Comparison of ENCODE assay signal across 9 cellular contexts in the genomic region with DNA sequence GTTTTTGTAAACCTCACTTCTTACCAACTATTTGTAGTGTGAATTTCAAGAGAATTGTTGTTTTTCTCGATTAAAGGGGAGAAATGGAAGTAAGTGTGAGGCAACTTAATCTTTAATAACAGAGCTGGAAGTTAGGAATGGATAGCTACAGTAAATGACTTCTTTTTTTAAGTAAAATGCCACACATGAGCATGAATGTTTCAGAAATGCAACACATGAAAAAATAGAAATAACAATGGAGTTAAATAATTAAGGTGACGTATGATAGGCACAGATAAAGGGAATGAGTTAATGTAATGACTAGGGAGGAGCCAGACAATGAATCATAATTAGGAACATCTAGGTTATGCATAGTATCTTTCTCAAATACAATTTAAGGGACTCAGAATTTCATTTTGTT. TPM values are rescaled to one million over a fixed set of nuclear protein-coding genes. Genes with fewer than 3 reads are reported as not detected.
A peak's percentile ranks its signal among the peaks of the same experiment; 100 is the strongest.
DNase-seq lines count a peak whose midpoint lies in the region; ATAC-seq, FAIRE-seq and TF ChIP-seq lines count a peak whose summit lies in the region.
"Had no signal": no experiment of that assay in that cellular context is flagged by ENCODE, and none has a peak within 500 bp of the region (broad histone marks: within the 10 kb centered on the region; RNA-seq: fewer than 3 reads in every experiment).

No MANE protein-coding gene starts in this region.

- no peaks in the 10 kb centered on the region for H3K27me3 ChIP-seq in K562 (ENCODE audit: control insufficient read depth in 2 of 2, insufficient read depth in 2 of 2, low read length in 2 of 2)
- no peaks in the 10 kb centered on the region for H3K27me3 ChIP-seq in mucosa of stomach (ENCODE audit: control insufficient read depth, insufficient read depth, low read length)

- H4K20me1 ChIP-seq in K562 (replicated peaks; ENCODE audit: control insufficient read depth, insufficient read depth, low read length) = no peaks in the 10 kb centered on the region

- H3K4me2 ChIP-seq in K562 (ENCODE audit: insufficient read depth, low read length) = peak overlapping the region; percentile 24

- H3K27ac ChIP-seq in K562 (ENCODE audit: extremely low read depth, low read depth, low read length) = peak overlapping the region; percentile 86; the same call in 2 of the 3 replicates

- no peaks in the 10 kb centered on the region for H3K36me3 Mint-ChIP-seq in IgD-negative memory B cell

- H3K4me1 ChIP-seq in K562 (replicated peaks in 1 of 2; ENCODE audit: control insufficient read depth in 2 of 2, insufficient read depth in 2 of 2, low read length in 2 of 2) (peaks cover 5 to 8% of the 10 kb centered on the region in 2 experiments; a peak in 2 of 5 replicates), mucosa of stomach (ENCODE audit: control insufficient read depth, insufficient read depth, low read length) (peaks cover 13% of the 10 kb centered on the region)

- H3K9me3 ChIP-seq in K562 (replicated peaks; ENCODE audit: control insufficient read depth, insufficient read depth, low read depth, low read length) (no peaks in the 10 kb centered on the region), mucosa of stomach (ENCODE audit: control insufficient read depth, low read length) (no peaks in the 10 kb centered on the region)

- TSS peak; percentile 7 for BruUV-seq in K562 (replicated peaks; lab: Mats Ljungman, UMichigan)

- no peak for TF ChIP-seq POLR2A in K562 (conservative IDR thresholded peaks at IDR 0.05)

- TF ChIP-seq CTCF in K562 (IDR thresholded peaks at IDR 0.05 in 2 of 3, conservative IDR thresholded peaks at IDR 0.05 in 1 of 3; ENCODE audit: insufficient read depth in 2 of 3, low read depth in 1 of 3, low read length in 3 of 3) (no peak), D721Med (IDR thresholded peaks at IDR 0.05; ENCODE audit: insufficient read depth, missing control alignments) (no peak)

- H3K27ac Mint-ChIP-seq in IgD-negative memory B cell = peak overlapping the region; percentile 70 to 83 (median 80)

- H3K9me3 Mint-ChIP-seq in IgD-negative memory B cell = no peaks in the 10 kb centered on the region

- DNase-seq in CD1c-positive myeloid dendritic cell (ENCODE audit: extremely low spot score) = peak; percentile 39
- DNase-seq in K562 (ENCODE audit: extremely low read depth in 1 of 4, low spot score in 3 of 4) = peak in 1 of 4 experiments; percentile 24
- DNase-seq in AML-193 (lab: John Stamatoyannopoulos, UW) = no peak
- DNase-seq in SIG-M5 (lab: John Stamatoyannopoulos, UW) = no peak
- no peak for DNase-seq in H4 (ENCODE audit: low spot score)
- no peak for DNase-seq in D721Med (ENCODE audit: insufficient read length, low spot score)
- DNase-seq: NCI-H345 had no signal

- no peaks in the 10 kb centered on the region for H3K36me3 ChIP-seq in K562 (ENCODE audit: control insufficient read depth, insufficient read depth, low read length)
- H3K36me3 ChIP-seq in mucosa of stomach (ENCODE audit: control insufficient read depth, insufficient read depth, low read length) = no peaks in the 10 kb centered on the region

- ATAC-seq in K562 = 0 out of 3 replicates have a peak, but pooled peaks have one; percentile 9

- intact Hi-C loops in K562 (cut with micrococcal nuclease) = loop anchor here (10.0 kb wide), 2 partner anchors 110 to 290 kb away; no protein-coding TSS in a partner anchor

- WGBS in K562 (ENCODE audit: insufficient coverage, low coverage, missing lambda C conversion rate) = 5% methylated on average over 2 of the region's 2 CpGs

- POLR2A ChIA-PET in K562 (lab: Yijun Ruan, JAX) = interaction anchor here (0.9 kb wide), 1 partner anchor 96 kb away, joined by 3 read pairs; no protein-coding TSS in a partner anchor

- peaks cover 34 to 66% (median 38%) of the 10 kb centered on the region in 3 donors for H3K4me1 Mint-ChIP-seq in IgD-negative memory B cell

- TF ChIP-seq RAD21 in K562 (CRISPR knock-in tag; conservative IDR thresholded peaks at IDR 0.05 in 1 of 2, IDR thresholded peaks at IDR 0.05 in 1 of 2) = no peak

- H3K9ac ChIP-seq in K562 (ENCODE audit: insufficient read depth in 1 of 2, low read depth in 2 of 2, low read length in 2 of 2) = peak overlapping the region in 1 of 2 experiments; percentile 66; a peak in 2 of 4 replicates
- peak overlapping the region; percentile 98 for H3K9ac ChIP-seq in mucosa of stomach (ENCODE audit: low read length)

- H3K4me3 ChIP-seq in K562 = no peak overlapping the region
- no peak overlapping the region for H3K4me3 ChIP-seq in mucosa of stomach (ENCODE audit: low read length)

- in situ Hi-C loops in K562 (cut with MboI) = no loop called here

- no peak for TF ChIP-seq EP300 in K562 (IDR thresholded peaks at IDR 0.05; ENCODE audit: low read length)

- H3K4me3 Mint-ChIP-seq in IgD-negative memory B cell = peak overlapping the region; percentile 79 to 99 (median 85)

- no peaks in the 10 kb centered on the region for H3K9me1 ChIP-seq in K562 (ENCODE audit: control insufficient read depth, insufficient read depth, low read length)

- H2AFZ ChIP-seq in K562 (ENCODE audit: low read depth, low read length) = peak overlapping the region; percentile 2; the same call in 1 of the 2 replicates

- H3K79me2 ChIP-seq in K562 (ENCODE audit: control insufficient read depth, insufficient read depth, low read length) = peaks cover 80% of the 10 kb centered on the region

- CTCF ChIA-PET in K562 (lab: Yijun Ruan, JAX; ENCODE audit: low intra/inter-chr PET ratio) = no interaction called here

- FAIRE-seq in K562 (lab: Jason Lieb, UNC) (no peak), D721Med (lab: Jason Lieb, UNC) (no peak)

- no peaks in the 10 kb centered on the region for H3K27me3 Mint-ChIP-seq in IgD-negative memory B cell

TF ChIP-seq in K562, 482 proteins besides CTCF, POLR2A, EP300 and RAD21 (continues in another document):
- TF ChIP-seq MBD2 (IDR thresholded peaks at IDR 0.05; ENCODE audit: borderline replicate concordance, low read depth) (no peak), DACH1 (IDR thresholded peaks at IDR 0.05; ENCODE audit: partially characterized antibody) (peak; percentile 77), HDAC3 (IDR thresholded peaks at IDR 0.05; ENCODE audit: borderline replicate concordance, partially characterized antibody) (no peak), FOSL1 (tag; conservative IDR thresholded peaks at IDR 0.05) (0 out of 2 replicates have a peak, but pooled peaks have one; percentile 49), CREM (IDR thresholded peaks at IDR 0.05; ENCODE audit: low read depth) (0 out of 2 replicates have a peak, but pooled peaks have one; percentile 37)
- TF ChIP-seq, protein P1, sequence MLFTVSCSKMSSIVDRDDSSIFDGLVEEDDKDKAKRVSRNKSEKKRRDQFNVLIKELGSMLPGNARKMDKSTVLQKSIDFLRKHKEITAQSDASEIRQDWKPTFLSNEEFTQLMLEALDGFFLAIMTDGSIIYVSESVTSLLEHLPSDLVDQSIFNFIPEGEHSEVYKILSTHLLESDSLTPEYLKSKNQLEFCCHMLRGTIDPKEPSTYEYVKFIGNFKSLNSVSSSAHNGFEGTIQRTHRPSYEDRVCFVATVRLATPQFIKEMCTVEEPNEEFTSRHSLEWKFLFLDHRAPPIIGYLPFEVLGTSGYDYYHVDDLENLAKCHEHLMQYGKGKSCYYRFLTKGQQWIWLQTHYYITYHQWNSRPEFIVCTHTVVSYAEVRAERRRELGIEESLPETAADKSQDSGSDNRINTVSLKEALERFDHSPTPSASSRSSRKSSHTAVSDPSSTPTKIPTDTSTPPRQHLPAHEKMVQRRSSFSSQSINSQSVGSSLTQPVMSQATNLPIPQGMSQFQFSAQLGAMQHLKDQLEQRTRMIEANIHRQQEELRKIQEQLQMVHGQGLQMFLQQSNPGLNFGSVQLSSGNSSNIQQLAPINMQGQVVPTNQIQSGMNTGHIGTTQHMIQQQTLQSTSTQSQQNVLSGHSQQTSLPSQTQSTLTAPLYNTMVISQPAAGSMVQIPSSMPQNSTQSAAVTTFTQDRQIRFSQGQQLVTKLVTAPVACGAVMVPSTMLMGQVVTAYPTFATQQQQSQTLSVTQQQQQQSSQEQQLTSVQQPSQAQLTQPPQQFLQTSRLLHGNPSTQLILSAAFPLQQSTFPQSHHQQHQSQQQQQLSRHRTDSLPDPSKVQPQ (CRISPR knock-in tag; IDR thresholded peaks at IDR 0.05; ENCODE audit: borderline replicate concordance) = no peak
- TF ChIP-seq, protein P2, sequence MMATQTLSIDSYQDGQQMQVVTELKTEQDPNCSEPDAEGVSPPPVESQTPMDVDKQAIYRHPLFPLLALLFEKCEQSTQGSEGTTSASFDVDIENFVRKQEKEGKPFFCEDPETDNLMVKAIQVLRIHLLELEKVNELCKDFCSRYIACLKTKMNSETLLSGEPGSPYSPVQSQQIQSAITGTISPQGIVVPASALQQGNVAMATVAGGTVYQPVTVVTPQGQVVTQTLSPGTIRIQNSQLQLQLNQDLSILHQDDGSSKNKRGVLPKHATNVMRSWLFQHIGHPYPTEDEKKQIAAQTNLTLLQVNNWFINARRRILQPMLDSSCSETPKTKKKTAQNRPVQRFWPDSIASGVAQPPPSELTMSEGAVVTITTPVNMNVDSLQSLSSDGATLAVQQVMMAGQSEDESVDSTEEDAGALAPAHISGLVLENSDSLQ (IDR thresholded peaks at IDR 0.05) = 0 out of 2 replicates have a peak, but pooled peaks have one; percentile 26

RNA-seq across cellular contexts. Expression of a gene that starts 3.4 kb away (rescaled TPM):
- polyA plus RNA-seq in IgD-negative memory B cell (64.7 TPM), K562 (2011; rRNA removed) (5.9 and 6.5 TPM in 2 replicates), K562 (2014; fragmentation: Illumina TruSeq; extraction: Trizol) (5.8 and 6.3 TPM in 2 replicates), K562 (2014; fragmentation: Nextera tagmentation; extraction: Ambion mirVana) (1 to 10 TPM in 1 of 2 experiments, under 1 TPM in 1; 0.63 to 2.4 TPM), K562 (2014; rRNA removed) (3.1 and 4.4 TPM in 2 replicates)
- total RNA-seq in K562 (2011; cell fraction: chromatin; rRNA removed; ENCODE audit: low replicate concordance) = 15.4 and 39.4 TPM in 2 replicates
- 5.3 and 7.2 TPM in 2 replicates for total RNA-seq in K562 (2011; cell fraction: nucleolus; rRNA removed)
- total RNA-seq in K562 (2011; cell fraction: nucleoplasm; rRNA removed) = 14.2 and 23.3 TPM in 2 replicates
- total RNA-seq in K562 (2014; rRNA removed) (4.7 and 5.6 TPM in 2 replicates), K562 (2014; rRNA removed; fragmentation: Illumina TruSeq; extraction: Trizol) (8.0 and 10.1 TPM in 2 replicates), K562 (2015; rRNA removed; fragmentation: Illumina TruSeq; extraction: Trizol) (7.5 and 8.6 TPM in 2 replicates), K562 (2021) (6.6 and 6.7 TPM in 2 replicates)
- polyA plus RNA-seq in K562 (2011; cell fraction: cytosol; rRNA removed) = 2.5 and 4.7 TPM in 2 replicates
- polyA plus RNA-seq in K562 (2011; cell fraction: nucleus; rRNA removed) = 5.7 and 6.3 TPM in 2 replicates
- 3.2 and 3.4 TPM in 2 replicates for polyA plus RNA-seq in K562 (2012)
- polyA minus RNA-seq in K562 (2011; rRNA and poly(A)+ RNA removed) = 21.5 and 25.4 TPM in 2 replicates
- 7.8 and 8.3 TPM in 2 replicates for polyA minus RNA-seq in K562 (2011; cell fraction: cytosol; rRNA and poly(A)+ RNA removed)
- 5.3 and 13.2 TPM in 2 replicates for polyA minus RNA-seq in K562 (2011; cell fraction: nucleus; rRNA and poly(A)+ RNA removed)
- total RNA-seq in H4 (2014; rRNA removed; shearing (Covaris generic)) = 2.9 and 3.0 TPM in 2 replicates
